Comparison of ENCODE assay signal across 10 cellular contexts in the genomic region with DNA sequence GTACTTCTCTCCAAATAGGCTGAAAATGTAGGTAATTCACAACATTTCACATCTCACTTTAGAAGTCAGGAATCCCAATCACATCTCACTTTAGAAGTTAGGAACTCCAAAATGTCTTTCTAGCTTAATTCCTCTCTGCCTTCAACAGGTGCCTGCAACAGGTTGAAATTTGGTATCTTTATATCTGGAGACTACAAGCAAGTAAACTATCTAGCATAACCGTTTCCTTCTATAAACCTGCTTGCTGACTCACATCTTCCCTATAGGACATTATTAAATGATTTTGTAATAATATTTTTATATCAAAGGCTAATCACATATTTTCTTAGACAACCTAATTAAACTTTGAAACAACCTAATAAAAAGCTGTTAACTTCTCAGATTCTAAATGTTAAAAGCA.
"Had no signal": no experiment of that assay in that cellular context is flagged by ENCODE, and none has a peak within 500 bp of the region (broad histone marks: within the 10 kb centered on the region; RNA-seq: fewer than 3 reads in every experiment).

No MANE protein-coding gene starts in this region.

- H3K9ac ChIP-seq: GM23248 had no signal

- ATAC-seq: HepG2 had no signal

- DNase-seq: GM23248, H9, HCEC 1CT, HFFc6, KBM-7 had no signal

- H3K4me3 Mint-ChIP-seq: H9, HFFc6 had no signal

- H3K27ac ChIP-seq: GM23248, HL-60 had no signal

- H3K4me3 ChIP-seq: GM23248 had no signal

- H3K27ac Mint-ChIP-seq: HFFc6, IgD-negative memory B cell had no signal

- H3K27me3 Mint-ChIP-seq: IgD-negative memory B cell had no signal

- FAIRE-seq: H1, H54, HepG2 had no signal

- H2AFZ ChIP-seq: GM23248 had no signal
